ENCODE assay signal across 19 cellular contexts in genomic region chr3:152964901-152965609, GRCh38.
A peak's percentile ranks its signal among the peaks of the same experiment; 100 is the strongest.
DNase-seq lines count a peak whose midpoint lies in the region; ATAC-seq and TF ChIP-seq lines count a peak whose summit lies in the region.
"Had no signal": no experiment of that assay in that cellular context is flagged by ENCODE, and none has a peak within 500 bp of the region (broad histone marks: within the 10 kb centered on the region; RNA-seq: fewer than 3 reads in every experiment).

No MANE protein-coding gene starts in this region.

- peaks cover 20% of the 10 kb centered on the region for H3K4me1 Mint-ChIP-seq in endodermal cell
- peaks cover 16% of the 10 kb centered on the region for H3K4me1 Mint-ChIP-seq in stimulated activated memory B cell treated with anti-CD40 and anti-IgM and Interleukin-4, amounts not matched to agents 10 μg/mL and 1 μg/mL and 100 μg/mL, for 72 hours

- intact Hi-C loops in PC-9 (cut with micrococcal nuclease; ENCODE audit: unreplicated experiment): loop anchor here (10.0 kb wide), 2 partner anchors 490 to 940 kb away; no protein-coding TSS in a partner anchor

- WGBS in endodermal cell (ENCODE audit: insufficient coverage in 1 of 2, insufficient read length in 1 of 2), 2 experiments: 100% methylated on average over 1 of the region's 1 CpG; no CpG with 5 or more reads in 1 of the 2 experiments

- H3K4me1 ChIP-seq in PC-9 (replicated peaks; ENCODE audit: insufficient read depth): peaks cover 53% of the 10 kb centered on the region
- H3K4me1 ChIP-seq in endodermal cell (ENCODE audit: control insufficient read depth, insufficient read depth, low read length): peaks cover 7% of the 10 kb centered on the region

- CTCF ChIA-PET in PC-9 (lab: Charles Lee): no interaction called here

- BruUV-seq in PC-9 (replicated peaks; lab: Mats Ljungman, UMichigan): no TSS peak

- in situ Hi-C loops in KBM-7 (cut with MboI; ENCODE audit: low pct_unique_long_range_greater_than_20kb, low sequenced_read_pairs): loop anchor here (25.0 kb wide), 1 partner anchor 453 kb away; no protein-coding TSS in a partner anchor

- peak; percentile 63 for ATAC-seq in stimulated activated memory B cell treated with anti-CD40 and anti-IgM and Interleukin-4, amounts not matched to agents 10 μg/mL and 1 μg/mL and 100 μg/mL, for 72 hours
- ATAC-seq in HG02642 (IDR thresholded peaks at IDR 0.05; ENCODE audit: poor library complexity, unreplicated experiment) (no peak), GM18909 (IDR thresholded peaks at IDR 0.05; ENCODE audit: poor library complexity, unreplicated experiment) (no peak)
- ATAC-seq: CD8-positive, alpha-beta T cell had no signal

- peaks cover 11% of the 10 kb centered on the region for H3K36me3 Mint-ChIP-seq in endodermal cell (ENCODE audit: low read depth)
- no peaks in the 10 kb centered on the region for H3K36me3 Mint-ChIP-seq in stimulated activated memory B cell treated with anti-CD40 and anti-IgM and Interleukin-4, amounts not matched to agents 10 μg/mL and 1 μg/mL and 100 μg/mL, for 72 hours
- H3K36me3 Mint-ChIP-seq: CD8-positive, alpha-beta T cell had no signal

- H3K27me3 ChIP-seq in PC-9 (ENCODE audit: insufficient read depth, low read depth): no peaks in the 10 kb centered on the region
- no peaks in the 10 kb centered on the region for H3K27me3 ChIP-seq in endodermal cell (ENCODE audit: control insufficient read depth, insufficient read depth, low read length, poor library complexity, severe bottlenecking)
- H3K27me3 ChIP-seq: SJSA1 had no signal

- no peak overlapping the region for H3K27ac Mint-ChIP-seq in endodermal cell
- peak overlapping the region; percentile 68 for H3K27ac Mint-ChIP-seq in stimulated activated memory B cell treated with anti-CD40 and anti-IgM and Interleukin-4, amounts not matched to agents 10 μg/mL and 1 μg/mL and 100 μg/mL, for 72 hours
- H3K27ac Mint-ChIP-seq: CD8-positive, alpha-beta T cell had no signal

- no peaks in the 10 kb centered on the region for H3K36me3 ChIP-seq in PC-9 (ENCODE audit: low read depth)
- no peaks in the 10 kb centered on the region for H3K36me3 ChIP-seq in endodermal cell (ENCODE audit: control insufficient read depth, insufficient read depth, low read length)
- H3K36me3 ChIP-seq: SJSA1 had no signal

- DNase-seq in KBM-7 (peak; percentile 55), PC-9 (no peak), endodermal cell (no peak), SW480 (ENCODE audit: low spot score) (no peak), ecto neural progenitor cell (ENCODE audit: low spot score) (no peak)
- DNase-seq: CD8-positive, alpha-beta T cell; DMS79 treated with DMSO at 0.1 percent for 48 hours; GOT3; Karpas-422; NCI-H1105 treated with DMSO at 0.1 percent for 48 hours; NCI-H1694 treated with DMSO at 0.1 percent for 48 hours; NCI-H226; NCI-H526; NK-92 treated with Interleukin-12 subunit alpha and Interleukin-12 subunit beta, amount 100 ng/mL, for 24 hours; SW 1271 had no signal

- POLR2A ChIA-PET in PC-9 (lab: Charles Lee; ENCODE audit: unreplicated experiment): no interaction called here

- no peak overlapping the region for H3K9ac ChIP-seq in endodermal cell (ENCODE audit: extremely low read depth, low read length, poor library complexity, severe bottlenecking)

- H3K27ac ChIP-seq in PC-9: no peak overlapping the region
- H3K27ac ChIP-seq in endodermal cell (ENCODE audit: low read depth, low read length): no peak overlapping the region
- H3K27ac ChIP-seq: SJSA1 had no signal

- H3K9me3 ChIP-seq in PC-9 (ENCODE audit: insufficient read depth, low read depth) (peaks cover 10% of the 10 kb centered on the region), endodermal cell (ENCODE audit: control insufficient read depth, low read length) (peaks cover 47% of the 10 kb centered on the region)
- H3K9me3 ChIP-seq: SJSA1 had no signal

- no peaks in the 10 kb centered on the region for H4K20me1 ChIP-seq in PC-9 (ENCODE audit: insufficient read depth)

- H3K27me3 Mint-ChIP-seq in endodermal cell (ENCODE audit: insufficient read depth): no peaks in the 10 kb centered on the region
- peaks cover 8% of the 10 kb centered on the region for H3K27me3 Mint-ChIP-seq in stimulated activated memory B cell treated with anti-CD40 and anti-IgM and Interleukin-4, amounts not matched to agents 10 μg/mL and 1 μg/mL and 100 μg/mL, for 72 hours

- TF ChIP-seq CTCF in PC-9 (conservative IDR thresholded peaks at IDR 0.05) (no peak), endodermal cell (conservative IDR thresholded peaks at IDR 0.05) (no peak)

- H2AFZ ChIP-seq in PC-9: peak overlapping the region; percentile 24

- no peaks in the 10 kb centered on the region for H3K79me2 ChIP-seq in PC-9 (ENCODE audit: low read depth)

- no peak overlapping the region for H3K4me3 ChIP-seq in PC-9
- H3K4me3 ChIP-seq in endodermal cell (ENCODE audit: low read length): peak overlapping the region; percentile 5
- H3K4me3 ChIP-seq: SJSA1 had no signal

- peaks cover 10% of the 10 kb centered on the region; the same call in 1 of the 2 replicates for H3F3A ChIP-seq in PC-9 (ENCODE audit: insufficient read depth, low read depth)

- H3K9me2 ChIP-seq in PC-9 (ENCODE audit: insufficient read depth): no peaks in the 10 kb centered on the region

- peaks cover 33% of the 10 kb centered on the region for H3K9me3 Mint-ChIP-seq in endodermal cell
- H3K9me3 Mint-ChIP-seq in stimulated activated memory B cell treated with anti-CD40 and anti-IgM and Interleukin-4, amounts not matched to agents 10 μg/mL and 1 μg/mL and 100 μg/mL, for 72 hours: no peaks in the 10 kb centered on the region
- H3K9me3 Mint-ChIP-seq: CD8-positive, alpha-beta T cell had no signal

- no peak overlapping the region for H3K4me2 ChIP-seq in PC-9

- no peak overlapping the region for H3K4me3 Mint-ChIP-seq in endodermal cell
- H3K4me3 Mint-ChIP-seq in stimulated activated memory B cell treated with anti-CD40 and anti-IgM and Interleukin-4, amounts not matched to agents 10 μg/mL and 1 μg/mL and 100 μg/mL, for 72 hours: no peak overlapping the region
- H3K4me3 Mint-ChIP-seq: CD8-positive, alpha-beta T cell had no signal
